Comparison of ENCODE assay signal across 1 cellular context in the genomic region with DNA sequence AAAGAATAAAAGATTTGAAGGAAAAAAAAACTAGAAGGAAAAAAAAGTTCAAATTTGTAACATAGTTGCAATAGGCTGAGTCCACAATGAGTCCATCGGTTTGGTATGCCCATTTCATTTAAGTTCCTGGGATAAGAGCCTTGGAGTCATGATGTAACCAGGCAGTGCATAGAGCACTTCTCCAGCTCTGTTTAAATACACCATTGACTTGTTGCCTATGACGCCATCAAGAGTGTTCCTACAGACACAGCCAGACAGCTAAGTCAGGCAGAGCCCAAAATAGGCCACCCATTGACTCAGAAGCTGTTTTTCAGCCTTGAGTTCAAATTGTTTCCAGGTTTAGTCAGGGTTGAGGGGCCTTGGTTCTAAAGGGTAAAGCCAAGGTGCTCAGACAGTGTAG.
TF ChIP-seq lines count a peak whose summit lies in the region.

No MANE protein-coding gene starts in this region.

TF ChIP-seq in HepG2, 621 proteins besides CTCF, POLR2A, EP300 and RAD21 (continued from another document and continues in another):
- TF ChIP-seq, protein P1, sequence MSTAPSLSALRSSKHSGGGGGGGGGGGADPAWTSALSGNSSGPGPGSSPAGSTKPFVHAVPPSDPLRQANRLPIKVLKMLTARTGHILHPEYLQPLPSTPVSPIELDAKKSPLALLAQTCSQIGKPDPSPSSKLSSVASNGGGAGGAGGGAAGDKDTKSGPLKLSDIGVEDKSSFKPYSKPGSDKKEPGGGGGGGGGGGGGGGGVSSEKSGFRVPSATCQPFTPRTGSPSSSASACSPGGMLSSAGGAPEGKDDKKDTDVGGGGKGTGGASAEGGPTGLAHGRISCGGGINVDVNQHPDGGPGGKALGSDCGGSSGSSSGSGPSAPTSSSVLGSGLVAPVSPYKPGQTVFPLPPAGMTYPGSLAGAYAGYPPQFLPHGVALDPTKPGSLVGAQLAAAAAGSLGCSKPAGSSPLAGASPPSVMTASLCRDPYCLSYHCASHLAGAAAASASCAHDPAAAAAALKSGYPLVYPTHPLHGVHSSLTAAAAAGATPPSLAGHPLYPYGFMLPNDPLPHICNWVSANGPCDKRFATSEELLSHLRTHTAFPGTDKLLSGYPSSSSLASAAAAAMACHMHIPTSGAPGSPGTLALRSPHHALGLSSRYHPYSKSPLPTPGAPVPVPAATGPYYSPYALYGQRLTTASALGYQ (CRISPR knock-in tag; IDR thresholded peaks at IDR 0.05): 0 out of 2 replicates have a peak, but pooled peaks have one; percentile 66
- TF ChIP-seq ZNF775 (CRISPR knock-in tag; IDR thresholded peaks at IDR 0.05; ENCODE audit: borderline replicate concordance): no peak
- no peak for TF ChIP-seq ZNF460 (CRISPR knock-in tag; IDR thresholded peaks at IDR 0.05; ENCODE audit: borderline replicate concordance)
- no peak for TF ChIP-seq ZNF556 (CRISPR knock-in tag; IDR thresholded peaks at IDR 0.05; ENCODE audit: borderline replicate concordance)
- TF ChIP-seq, protein P2, sequence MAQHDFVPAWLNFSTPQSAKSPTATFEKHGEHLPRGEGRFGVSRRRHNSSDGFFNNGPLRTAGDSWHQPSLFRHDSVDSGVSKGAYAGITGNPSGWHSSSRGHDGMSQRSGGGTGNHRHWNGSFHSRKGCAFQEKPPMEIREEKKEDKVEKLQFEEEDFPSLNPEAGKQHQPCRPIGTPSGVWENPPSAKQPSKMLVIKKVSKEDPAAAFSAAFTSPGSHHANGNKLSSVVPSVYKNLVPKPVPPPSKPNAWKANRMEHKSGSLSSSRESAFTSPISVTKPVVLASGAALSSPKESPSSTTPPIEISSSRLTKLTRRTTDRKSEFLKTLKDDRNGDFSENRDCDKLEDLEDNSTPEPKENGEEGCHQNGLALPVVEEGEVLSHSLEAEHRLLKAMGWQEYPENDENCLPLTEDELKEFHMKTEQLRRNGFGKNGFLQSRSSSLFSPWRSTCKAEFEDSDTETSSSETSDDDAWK (CRISPR knock-in tag; IDR thresholded peaks at IDR 0.05): no peak
- no peak for TF ChIP-seq CHCHD3 (CRISPR knock-in tag; IDR thresholded peaks at IDR 0.05)
- TF ChIP-seq JUNB (CRISPR knock-in tag; IDR thresholded peaks at IDR 0.05; ENCODE audit: borderline replicate concordance): no peak
- no peak for TF ChIP-seq SRSF9 (IDR thresholded peaks at IDR 0.05; ENCODE audit: borderline replicate concordance, insufficient read depth, low read depth, low read length, poor library complexity, severe bottlenecking)
- peak; percentile 50; the same call in 1 of the 2 replicates for TF ChIP-seq GATAD1 (CRISPR knock-in tag; IDR thresholded peaks at IDR 0.05)
- TF ChIP-seq, protein P3, sequence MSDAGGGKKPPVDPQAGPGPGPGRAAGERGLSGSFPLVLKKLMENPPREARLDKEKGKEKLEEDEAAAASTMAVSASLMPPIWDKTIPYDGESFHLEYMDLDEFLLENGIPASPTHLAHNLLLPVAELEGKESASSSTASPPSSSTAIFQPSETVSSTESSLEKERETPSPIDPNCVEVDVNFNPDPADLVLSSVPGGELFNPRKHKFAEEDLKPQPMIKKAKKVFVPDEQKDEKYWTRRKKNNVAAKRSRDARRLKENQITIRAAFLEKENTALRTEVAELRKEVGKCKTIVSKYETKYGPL (CRISPR knock-in tag; IDR thresholded peaks at IDR 0.05): peak; percentile 44; the same call in 1 of the 2 replicates
- TF ChIP-seq MIER3 (CRISPR knock-in tag; IDR thresholded peaks at IDR 0.05; ENCODE audit: borderline replicate concordance): peak; percentile 78; the same call in 1 of the 2 replicates
- TF ChIP-seq ASH2L (IDR thresholded peaks at IDR 0.05; ENCODE audit: insufficient read length, low read depth, low read length): no peak
- no peak for TF ChIP-seq ZSCAN29 (CRISPR knock-in tag; conservative IDR thresholded peaks at IDR 0.05)
- no peak for TF ChIP-seq GLI4 (CRISPR knock-in tag; IDR thresholded peaks at IDR 0.05; ENCODE audit: borderline replicate concordance)
- TF ChIP-seq ZNF530 (CRISPR knock-in tag; IDR thresholded peaks at IDR 0.05; ENCODE audit: low read depth): no peak
- TF ChIP-seq NFE2L1 (CRISPR knock-in tag; IDR thresholded peaks at IDR 0.05; ENCODE audit: borderline replicate concordance): no peak
- TF ChIP-seq AGO1 (IDR thresholded peaks at IDR 0.05; ENCODE audit: low read depth, low read length, poor library complexity, severe bottlenecking): no peak
- no peak for TF ChIP-seq ZNF17 (CRISPR knock-in tag; IDR thresholded peaks at IDR 0.05)
- TF ChIP-seq ZNF431 (CRISPR knock-in tag; IDR thresholded peaks at IDR 0.05; ENCODE audit: borderline replicate concordance, low read depth): no peak
- peak; percentile 81 for TF ChIP-seq POGZ (CRISPR knock-in tag; IDR thresholded peaks at IDR 0.05)
- TF ChIP-seq, protein P4, sequence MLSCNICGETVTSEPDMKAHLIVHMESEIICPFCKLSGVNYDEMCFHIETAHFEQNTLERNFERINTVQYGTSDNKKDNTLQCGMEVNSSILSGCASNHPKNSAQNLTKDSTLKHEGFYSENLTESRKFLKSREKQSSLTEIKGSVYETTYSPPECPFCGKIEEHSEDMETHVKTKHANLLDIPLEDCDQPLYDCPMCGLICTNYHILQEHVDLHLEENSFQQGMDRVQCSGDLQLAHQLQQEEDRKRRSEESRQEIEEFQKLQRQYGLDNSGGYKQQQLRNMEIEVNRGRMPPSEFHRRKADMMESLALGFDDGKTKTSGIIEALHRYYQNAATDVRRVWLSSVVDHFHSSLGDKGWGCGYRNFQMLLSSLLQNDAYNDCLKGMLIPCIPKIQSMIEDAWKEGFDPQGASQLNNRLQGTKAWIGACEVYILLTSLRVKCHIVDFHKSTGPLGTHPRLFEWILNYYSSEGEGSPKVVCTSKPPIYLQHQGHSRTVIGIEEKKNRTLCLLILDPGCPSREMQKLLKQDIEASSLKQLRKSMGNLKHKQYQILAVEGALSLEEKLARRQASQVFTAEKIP (CRISPR knock-in tag; IDR thresholded peaks at IDR 0.05; ENCODE audit: borderline replicate concordance): no peak
- no peak for TF ChIP-seq ZNF598 (CRISPR knock-in tag; IDR thresholded peaks at IDR 0.05; ENCODE audit: borderline replicate concordance)
- TF ChIP-seq, protein P5, sequence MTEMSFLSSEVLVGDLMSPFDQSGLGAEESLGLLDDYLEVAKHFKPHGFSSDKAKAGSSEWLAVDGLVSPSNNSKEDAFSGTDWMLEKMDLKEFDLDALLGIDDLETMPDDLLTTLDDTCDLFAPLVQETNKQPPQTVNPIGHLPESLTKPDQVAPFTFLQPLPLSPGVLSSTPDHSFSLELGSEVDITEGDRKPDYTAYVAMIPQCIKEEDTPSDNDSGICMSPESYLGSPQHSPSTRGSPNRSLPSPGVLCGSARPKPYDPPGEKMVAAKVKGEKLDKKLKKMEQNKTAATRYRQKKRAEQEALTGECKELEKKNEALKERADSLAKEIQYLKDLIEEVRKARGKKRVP (CRISPR knock-in tag; IDR thresholded peaks at IDR 0.05): peak in 1 of 2 experiments; percentile 96; a peak in 2 of 4 replicates
- TF ChIP-seq ZNF644 (CRISPR knock-in tag; IDR thresholded peaks at IDR 0.05; ENCODE audit: low read depth): peak; percentile 87
- TF ChIP-seq RNF2 (conservative IDR thresholded peaks at IDR 0.05; ENCODE audit: low read depth): no peak
- TF ChIP-seq, protein P6, sequence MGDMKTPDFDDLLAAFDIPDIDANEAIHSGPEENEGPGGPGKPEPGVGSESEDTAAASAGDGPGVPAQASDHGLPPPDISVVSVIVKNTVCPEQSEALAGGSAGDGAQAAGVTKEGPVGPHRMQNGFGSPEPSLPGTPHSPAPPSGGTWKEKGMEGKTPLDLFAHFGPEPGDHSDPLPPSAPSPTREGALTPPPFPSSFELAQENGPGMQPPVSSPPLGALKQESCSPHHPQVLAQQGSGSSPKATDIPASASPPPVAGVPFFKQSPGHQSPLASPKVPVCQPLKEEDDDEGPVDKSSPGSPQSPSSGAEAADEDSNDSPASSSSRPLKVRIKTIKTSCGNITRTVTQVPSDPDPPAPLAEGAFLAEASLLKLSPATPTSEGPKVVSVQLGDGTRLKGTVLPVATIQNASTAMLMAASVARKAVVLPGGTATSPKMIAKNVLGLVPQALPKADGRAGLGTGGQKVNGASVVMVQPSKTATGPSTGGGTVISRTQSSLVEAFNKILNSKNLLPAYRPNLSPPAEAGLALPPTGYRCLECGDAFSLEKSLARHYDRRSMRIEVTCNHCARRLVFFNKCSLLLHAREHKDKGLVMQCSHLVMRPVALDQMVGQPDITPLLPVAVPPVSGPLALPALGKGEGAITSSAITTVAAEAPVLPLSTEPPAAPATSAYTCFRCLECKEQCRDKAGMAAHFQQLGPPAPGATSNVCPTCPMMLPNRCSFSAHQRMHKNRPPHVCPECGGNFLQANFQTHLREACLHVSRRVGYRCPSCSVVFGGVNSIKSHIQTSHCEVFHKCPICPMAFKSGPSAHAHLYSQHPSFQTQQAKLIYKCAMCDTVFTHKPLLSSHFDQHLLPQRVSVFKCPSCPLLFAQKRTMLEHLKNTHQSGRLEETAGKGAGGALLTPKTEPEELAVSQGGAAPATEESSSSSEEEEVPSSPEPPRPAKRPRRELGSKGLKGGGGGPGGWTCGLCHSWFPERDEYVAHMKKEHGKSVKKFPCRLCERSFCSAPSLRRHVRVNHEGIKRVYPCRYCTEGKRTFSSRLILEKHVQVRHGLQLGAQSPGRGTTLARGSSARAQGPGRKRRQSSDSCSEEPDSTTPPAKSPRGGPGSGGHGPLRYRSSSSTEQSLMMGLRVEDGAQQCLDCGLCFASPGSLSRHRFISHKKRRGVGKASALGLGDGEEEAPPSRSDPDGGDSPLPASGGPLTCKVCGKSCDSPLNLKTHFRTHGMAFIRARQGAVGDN (CRISPR knock-in tag; IDR thresholded peaks at IDR 0.05): no peak
- no peak for TF ChIP-seq ZBTB1 (CRISPR knock-in tag; IDR thresholded peaks at IDR 0.05; ENCODE audit: borderline replicate concordance)
- no peak for TF ChIP-seq ZZZ3 (CRISPR knock-in tag; IDR thresholded peaks at IDR 0.05; ENCODE audit: borderline replicate concordance)
- TF ChIP-seq RXRA (CRISPR knock-in tag; IDR thresholded peaks at IDR 0.05): peak; percentile 47; the same call in 1 of the 2 replicates
- no peak for TF ChIP-seq ZNF205 (CRISPR knock-in tag; IDR thresholded peaks at IDR 0.05)
- no peak for TF ChIP-seq REL (CRISPR knock-in tag; conservative IDR thresholded peaks at IDR 0.05)
- TF ChIP-seq SNRNP70 (IDR thresholded peaks at IDR 0.05; ENCODE audit: low read depth, low read length): no peak
- TF ChIP-seq, protein P7, sequence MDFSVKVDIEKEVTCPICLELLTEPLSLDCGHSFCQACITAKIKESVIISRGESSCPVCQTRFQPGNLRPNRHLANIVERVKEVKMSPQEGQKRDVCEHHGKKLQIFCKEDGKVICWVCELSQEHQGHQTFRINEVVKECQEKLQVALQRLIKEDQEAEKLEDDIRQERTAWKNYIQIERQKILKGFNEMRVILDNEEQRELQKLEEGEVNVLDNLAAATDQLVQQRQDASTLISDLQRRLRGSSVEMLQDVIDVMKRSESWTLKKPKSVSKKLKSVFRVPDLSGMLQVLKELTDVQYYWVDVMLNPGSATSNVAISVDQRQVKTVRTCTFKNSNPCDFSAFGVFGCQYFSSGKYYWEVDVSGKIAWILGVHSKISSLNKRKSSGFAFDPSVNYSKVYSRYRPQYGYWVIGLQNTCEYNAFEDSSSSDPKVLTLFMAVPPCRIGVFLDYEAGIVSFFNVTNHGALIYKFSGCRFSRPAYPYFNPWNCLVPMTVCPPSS (IDR thresholded peaks at IDR 0.05): no peak
- TF ChIP-seq NFIC (IDR thresholded peaks at IDR 0.05; ENCODE audit: low read length): peak; percentile 36; the same call in 1 of the 2 replicates
- TF ChIP-seq, protein P8, sequence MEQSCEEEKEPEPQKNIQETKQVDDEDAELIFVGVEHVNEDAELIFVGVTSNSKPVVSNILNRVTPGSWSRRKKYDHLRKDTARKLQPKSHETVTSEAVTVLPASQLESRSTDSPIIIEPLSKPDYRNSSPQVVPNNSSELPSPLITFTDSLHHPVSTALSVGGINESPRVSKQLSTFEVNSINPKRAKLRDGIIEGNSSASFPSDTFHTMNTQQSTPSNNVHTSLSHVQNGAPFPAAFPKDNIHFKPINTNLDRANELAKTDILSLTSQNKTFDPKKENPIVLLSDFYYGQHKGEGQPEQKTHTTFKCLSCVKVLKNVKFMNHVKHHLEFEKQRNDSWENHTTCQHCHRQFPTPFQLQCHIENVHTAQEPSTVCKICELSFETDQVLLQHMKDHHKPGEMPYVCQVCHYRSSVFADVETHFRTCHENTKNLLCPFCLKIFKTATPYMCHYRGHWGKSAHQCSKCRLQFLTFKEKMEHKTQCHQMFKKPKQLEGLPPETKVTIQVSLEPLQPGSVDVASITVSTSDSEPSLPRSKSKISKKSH (CRISPR knock-in tag; IDR thresholded peaks at IDR 0.05; ENCODE audit: borderline replicate concordance): no peak
- TF ChIP-seq ZNF432 (CRISPR knock-in tag; IDR thresholded peaks at IDR 0.05; ENCODE audit: borderline replicate concordance): no peak
- TF ChIP-seq ZBTB42 (CRISPR knock-in tag; IDR thresholded peaks at IDR 0.05): no peak
- TF ChIP-seq MED1 (CRISPR knock-in tag; IDR thresholded peaks at IDR 0.05): peak; percentile 97
- TF ChIP-seq, protein P9, sequence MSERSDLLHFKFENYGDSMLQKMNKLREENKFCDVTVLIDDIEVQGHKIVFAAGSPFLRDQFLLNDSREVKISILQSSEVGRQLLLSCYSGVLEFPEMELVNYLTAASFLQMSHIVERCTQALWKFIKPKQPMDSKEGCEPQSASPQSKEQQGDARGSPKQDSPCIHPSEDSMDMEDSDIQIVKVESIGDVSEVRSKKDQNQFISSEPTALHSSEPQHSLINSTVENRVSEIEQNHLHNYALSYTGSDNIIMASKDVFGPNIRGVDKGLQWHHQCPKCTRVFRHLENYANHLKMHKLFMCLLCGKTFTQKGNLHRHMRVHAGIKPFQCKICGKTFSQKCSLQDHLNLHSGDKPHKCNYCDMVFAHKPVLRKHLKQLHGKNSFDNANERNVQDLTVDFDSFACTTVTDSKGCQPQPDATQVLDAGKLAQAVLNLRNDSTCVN (CRISPR knock-in tag; IDR thresholded peaks at IDR 0.05; ENCODE audit: borderline replicate concordance): 0 out of 2 replicates have a peak, but pooled peaks have one; percentile 31
- TF ChIP-seq HOXA9 (CRISPR knock-in tag; IDR thresholded peaks at IDR 0.05; ENCODE audit: borderline replicate concordance): no peak
- TF ChIP-seq ZNF747 (CRISPR knock-in tag; IDR thresholded peaks at IDR 0.05; ENCODE audit: borderline replicate concordance): no peak
- TF ChIP-seq ZNF616 (CRISPR knock-in tag; IDR thresholded peaks at IDR 0.05; ENCODE audit: low read depth): no peak
- TF ChIP-seq ZNF543 (CRISPR knock-in tag; IDR thresholded peaks at IDR 0.05): no peak
- TF ChIP-seq, protein P10, sequence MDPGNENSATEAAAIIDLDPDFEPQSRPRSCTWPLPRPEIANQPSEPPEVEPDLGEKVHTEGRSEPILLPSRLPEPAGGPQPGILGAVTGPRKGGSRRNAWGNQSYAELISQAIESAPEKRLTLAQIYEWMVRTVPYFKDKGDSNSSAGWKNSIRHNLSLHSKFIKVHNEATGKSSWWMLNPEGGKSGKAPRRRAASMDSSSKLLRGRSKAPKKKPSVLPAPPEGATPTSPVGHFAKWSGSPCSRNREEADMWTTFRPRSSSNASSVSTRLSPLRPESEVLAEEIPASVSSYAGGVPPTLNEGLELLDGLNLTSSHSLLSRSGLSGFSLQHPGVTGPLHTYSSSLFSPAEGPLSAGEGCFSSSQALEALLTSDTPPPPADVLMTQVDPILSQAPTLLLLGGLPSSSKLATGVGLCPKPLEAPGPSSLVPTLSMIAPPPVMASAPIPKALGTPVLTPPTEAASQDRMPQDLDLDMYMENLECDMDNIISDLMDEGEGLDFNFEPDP (CRISPR knock-in tag; conservative IDR thresholded peaks at IDR 0.05): no peak
